ENCODE assay signal across 30 cellular contexts in genomic region chr12:106101798-106102197, GRCh38. TPM values are rescaled to one million over a fixed set of nuclear protein-coding genes. Genes with fewer than 3 reads are reported as not detected.
DNase-seq lines count a peak whose midpoint lies in the region; ATAC-seq and TF ChIP-seq lines count a peak whose summit lies in the region.
"Had no signal": no experiment of that assay in that cellular context is flagged by ENCODE, and none has a peak within 500 bp of the region (broad histone marks: within the 10 kb centered on the region; RNA-seq: fewer than 3 reads in every experiment).

No MANE protein-coding gene starts in this region.

- H3K18ac ChIP-seq in H9 (ENCODE audit: insufficient read length, low read depth, low read length) = no peak overlapping the region

- H3K9me3 ChIP-seq in H9 (ENCODE audit: control insufficient read depth, low read depth, low read length) (no peaks in the 10 kb centered on the region), heart right ventricle (no peaks in the 10 kb centered on the region), gastrocnemius medialis (no peaks in the 10 kb centered on the region)
- H3K9me3 ChIP-seq: A549, neutrophil, Peyer's patch, psoas muscle, SJSA1 had no signal

- H4K5ac ChIP-seq in H9 (ENCODE audit: insufficient read length, low read depth, low read length) = no peak overlapping the region

- H3K27ac Mint-ChIP-seq in H9 = peak overlapping the region in 1 of 3 experiments; percentile 13; a peak in 3 of 7 replicates
- H3K27ac Mint-ChIP-seq: CD4-positive, alpha-beta memory T cell; memory B cell; stimulated activated naive CD8-positive, alpha-beta T cell treated with anti-CD3 and anti-CD28 coated beads, Interleukin-15, Interleukin-2, amounts not matched to agents 100 ng/mL and 50 ng/mL, for 24 hours had no signal

- H3K36me3 ChIP-seq in heart right ventricle (peaks cover 0 to 61% (median 0%) of the 10 kb centered on the region in 9 donors), gastrocnemius medialis (no peaks in the 10 kb centered on the region)
- H3K36me3 ChIP-seq: neutrophil, Peyer's patch had no signal

- H3K4me1 ChIP-seq in H9 (ENCODE audit: insufficient read depth, low read length) = peaks cover 13% of the 10 kb centered on the region
- H3K4me1 ChIP-seq in heart right ventricle = peaks cover 16 to 98% (median 85%) of the 10 kb centered on the region in 9 donors
- H3K4me1 ChIP-seq in gastrocnemius medialis = peaks cover 38 to 42% of the 10 kb centered on the region in 2 donors

- no peak overlapping the region for H2BK5ac ChIP-seq in H9 (ENCODE audit: insufficient read length, low read length)

- H4K91ac ChIP-seq in H9 (ENCODE audit: insufficient read length, low read depth, low read length) = no peak overlapping the region

- H3K79me1 ChIP-seq in H9 (ENCODE audit: insufficient read depth, low read depth, low read length, poor library complexity, severe bottlenecking) = no peaks in the 10 kb centered on the region

- H2BK120ac ChIP-seq in H9 (ENCODE audit: low read depth, low read length, poor library complexity, severe bottlenecking) = no peak overlapping the region

- TF ChIP-seq CTCF in H9 (conservative IDR thresholded peaks at IDR 0.05) (no peak), heart right ventricle (IDR thresholded peaks at IDR 0.05) (no peak), gastrocnemius medialis (IDR thresholded peaks at IDR 0.05 in 4 of 5, conservative IDR thresholded peaks at IDR 0.05 in 1 of 5) (no peak)

- no peak overlapping the region for H3K4me3 Mint-ChIP-seq in H9
- H3K4me3 Mint-ChIP-seq: CD4-positive, alpha-beta memory T cell; central memory CD8-positive, alpha-beta T cell; memory B cell; stimulated activated naive CD8-positive, alpha-beta T cell treated with anti-CD3 and anti-CD28 coated beads, Interleukin-15, Interleukin-2, amounts not matched to agents 100 ng/mL and 50 ng/mL, for 24 hours had no signal

- H2BK15ac ChIP-seq in H9 (ENCODE audit: low read depth, low read length) = no peak overlapping the region

- no peaks in the 10 kb centered on the region for H3K23me2 ChIP-seq in H9 (ENCODE audit: insufficient read length, low read depth, low read length, poor library complexity, severe bottlenecking)

- WGBS in H9 (ENCODE audit: extremely low coverage, insufficient read length, low lambda C conversion rate) = no CpG with 5 or more reads among the region's 4 CpGs
- WGBS in heart right ventricle, 2 donors = 28 to 37% methylated on average over 4 of the region's 4 CpGs

- no peaks in the 10 kb centered on the region for H3K27me3 Mint-ChIP-seq in H9 (ENCODE audit: low read depth)

- H3K4me2 ChIP-seq in H9 (ENCODE audit: insufficient read depth, insufficient read length, low read length) = no peak overlapping the region
- H3K4me2 ChIP-seq: A549 had no signal

- no peak overlapping the region for H4K8ac ChIP-seq in H9 (replicated peaks; ENCODE audit: insufficient read length, low read depth, low read length)

- H4K20me1 ChIP-seq in H9 (ENCODE audit: control insufficient read depth, insufficient read depth, insufficient read length) = no peaks in the 10 kb centered on the region

- peaks cover 39 to 45% of the 10 kb centered on the region in 2 experiments for H3K4me1 Mint-ChIP-seq in H9
- H3K4me1 Mint-ChIP-seq: CD4-positive, alpha-beta memory T cell; central memory CD8-positive, alpha-beta T cell; memory B cell had no signal

- no peak for TF ChIP-seq POLR2A in gastrocnemius medialis (IDR thresholded peaks at IDR 0.05)

- no peak overlapping the region for H3K9ac ChIP-seq in H9 (ENCODE audit: extremely low read depth, insufficient read length, low read length)

- in situ Hi-C loops in gastrocnemius medialis (cut with MboI; ENCODE audit: low sequenced_read_pairs in 4 of 4) = no loop called here

- no peaks in the 10 kb centered on the region for H3K79me2 ChIP-seq in H9 (ENCODE audit: insufficient read depth, low read length)

- H2BK20ac ChIP-seq in H9 (ENCODE audit: low read depth, low read length, poor library complexity, severe bottlenecking) = no peak overlapping the region

- no peaks in the 10 kb centered on the region for H3K9me3 Mint-ChIP-seq in H9
- H3K9me3 Mint-ChIP-seq: central memory CD8-positive, alpha-beta T cell; stimulated activated naive CD8-positive, alpha-beta T cell treated with anti-CD3 and anti-CD28 coated beads, Interleukin-15, Interleukin-2, amounts not matched to agents 100 ng/mL and 50 ng/mL, for 24 hours had no signal

- H2AFZ ChIP-seq in H9 (ENCODE audit: low read length) = no peak overlapping the region

- H3K56ac ChIP-seq in H9 (ENCODE audit: insufficient read length, low read depth, low read length) = no peak overlapping the region

- intact Hi-C loops in heart right ventricle (cut with DNase I) (loop anchor here in 1 of 10 donors (5.0 kb wide), 1 partner anchor 36 kb away; the partner anchor contains the start of gene NUAK1), gastrocnemius medialis (cut with DNase I; ENCODE audit: low total_unique reads) (no loop called here), sciatic nerve (cut with DNase I) (no loop called here)

- H2AK5ac ChIP-seq in H9 (ENCODE audit: insufficient read length, low read length) = no peak overlapping the region

- no peak overlapping the region for H3K27ac ChIP-seq in H9 (ENCODE audit: insufficient read length, low read depth, low read length)
- H3K27ac ChIP-seq in caudate nucleus (ENCODE audit: low read depth, low read length) = peak overlapping the region; percentile 5
- H3K27ac ChIP-seq in heart right ventricle = peak overlapping the region in 6 of 10 donors; percentile 27 to 100 (median 86)
- H3K27ac ChIP-seq in gastrocnemius medialis = no peak overlapping the region
- H3K27ac ChIP-seq: neutrophil, Peyer's patch, psoas muscle, SJSA1 had no signal

- H3K27me3 ChIP-seq in H9 (ENCODE audit: insufficient read depth, low read length) (no peaks in the 10 kb centered on the region), heart right ventricle (no peaks in the 10 kb centered on the region), gastrocnemius medialis (no peaks in the 10 kb centered on the region)
- H3K27me3 ChIP-seq: Peyer's patch, SJSA1 had no signal

- H3K4ac ChIP-seq in H9 (ENCODE audit: low read depth, low read length) = no peak overlapping the region

- no peak overlapping the region for H3K4me3 ChIP-seq in heart right ventricle
- no peak overlapping the region for H3K4me3 ChIP-seq in gastrocnemius medialis
- H3K4me3 ChIP-seq: A549, GM12878, Peyer's patch, psoas muscle, SJSA1 had no signal

- H3K23ac ChIP-seq in H9 (ENCODE audit: insufficient read length, low read depth, low read length) = no peak overlapping the region

- H3T11ph ChIP-seq in H9 (ENCODE audit: low read length) = peak overlapping the region; percentile 48

- no peak overlapping the region for H2BK12ac ChIP-seq in H9 (ENCODE audit: insufficient read length, low read depth, low read length)

- H3K14ac ChIP-seq in H9 (ENCODE audit: insufficient read depth, low read length) = no peak overlapping the region

- no peak for DNase-seq in H9
- peak in 22 of 61 donors; percentile 12 to 79 (median 28) for DNase-seq in caudate nucleus (lab: John Stamatoyannopoulos, UW)
- DNase-seq in heart right ventricle = no peak
- DNase-seq in occipital lobe (lab: John Stamatoyannopoulos, UW) = peak; percentile 39
- no peak for DNase-seq in gastrocnemius medialis
- DNase-seq in NCI-H526 treated with DMSO at 0.1 percent for 48 hours (lab: John Stamatoyannopoulos, UW) = no peak
- DNase-seq in NCI-H1105 treated with DMSO at 0.1 percent for 48 hours (lab: John Stamatoyannopoulos, UW) = no peak
- DNase-seq in sciatic nerve (ENCODE audit: low spot score) = no peak
- DNase-seq: activated CD4-positive, alpha-beta T cell treated with anti-CD3 and anti-CD28 coated beads, Interleukin-2, amount 50 U/mL, for 4 hours; activated CD4-positive, CD25-positive, alpha-beta regulatory T cell; activated CD8-positive, alpha-beta memory T cell treated with anti-CD3 and anti-CD28 coated beads, Interleukin-2, amount 50 U/mL, for 4 hours; activated naive CD4-positive, alpha-beta T cell treated with anti-CD3 and anti-CD28 coated beads, Interleukin-2, amount 50 U/mL, for 16 hours; AML-193; CD4-positive, alpha-beta memory T cell; DMS 273 treated with DMSO at 0.1 percent for 48 hours; EL; kidney glomerular epithelial cell; NCI-H1694; NCI-H2171; NCI-H524 treated with DMSO at 0.1 percent for 48 hours; Peyer's patch; psoas muscle; trophoblast cell had no signal

- ATAC-seq in heart right ventricle (peak in 6 of 8 donors; percentile 16 to 65 (median 42)), gastrocnemius medialis (no peak), sciatic nerve (no peak)
- ATAC-seq: A549, GM12878, psoas muscle had no signal

- H3K36me3 Mint-ChIP-seq in H9 (ENCODE audit: insufficient read depth in 1 of 3, low read depth in 3 of 3) = peaks cover 3 to 27% (median 9%) of the 10 kb centered on the region in 3 experiments; a peak in 6 of 7 replicates
- H3K36me3 Mint-ChIP-seq: CD4-positive, alpha-beta memory T cell; memory B cell had no signal

RNA-seq across cellular contexts. Expression of gene NUAK1, which starts 37.0 kb away (rescaled TPM):
- 9.5 and 10.1 TPM in 2 replicates for total RNA-seq in H9 (2021)
- total RNA-seq in heart right ventricle = 10 to 100 TPM; 37.0 to 59.0 (median 47.6) TPM
- 10 to 100 TPM in 1 of 2 donors, 1 to 10 TPM in 1; 9.8 to 10.8 TPM for polyA plus RNA-seq in heart right ventricle
- 40.6 TPM for total RNA-seq in occipital lobe
- total RNA-seq in gastrocnemius medialis = 10 to 100 TPM; 18.9 to 34.5 (median 29.1) TPM
- 38.6 TPM for total RNA-seq in sciatic nerve
- total RNA-seq: CD4-positive, alpha-beta memory T cell had no signal
- polyA plus RNA-seq: CD4-positive, alpha-beta memory T cell had no signal

Comparison
In these comparisons a context has a peak if more than half of its experiments do, and no peak if none do; other contexts are left out.
1. H3K27ac ChIP-seq: peak in caudate nucleus (single experiment) and heart right ventricle (6 of 10); none in H9 (single experiment) and gastrocnemius medialis (0 of 4).
2. ATAC-seq: peak in heart right ventricle (6 of 8); none in gastrocnemius medialis (0 of 2) and sciatic nerve (single experiment).